8 cellular contexts compared by ENCODE assay signal in the genomic region with DNA sequence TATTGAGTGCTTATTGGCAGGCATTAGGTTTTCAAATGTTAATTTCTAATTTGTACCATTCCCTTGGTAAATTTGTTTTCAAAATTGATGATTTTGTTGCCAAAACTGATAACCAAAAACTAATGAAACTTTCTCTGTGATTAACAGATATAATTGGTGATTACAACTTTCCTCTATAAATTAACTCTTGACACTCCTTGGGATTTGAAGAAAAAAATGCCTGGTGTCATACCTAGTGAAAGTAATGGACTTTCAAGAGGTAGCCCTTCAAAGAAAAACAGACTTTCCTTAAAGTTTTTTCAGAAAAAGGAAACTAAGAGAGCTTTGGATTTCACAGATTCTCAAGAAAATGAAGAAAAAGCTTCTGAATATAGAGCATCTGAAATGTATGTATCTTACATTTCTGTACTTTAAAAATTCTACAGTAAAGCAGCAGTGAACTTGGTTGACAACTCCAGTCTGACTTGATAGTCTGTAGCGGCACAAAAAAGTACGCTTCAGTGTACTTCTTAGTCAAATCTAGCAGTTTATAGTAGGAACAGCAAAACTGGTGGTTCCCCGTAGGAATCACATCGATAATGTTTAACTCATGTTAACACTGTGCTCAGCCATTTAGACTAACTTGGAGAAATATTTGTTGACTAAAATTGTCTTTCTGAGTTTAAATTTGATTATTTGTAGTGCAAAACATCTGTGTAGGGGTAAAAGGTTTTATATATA. TPM values are rescaled to one million over a fixed set of nuclear protein-coding genes. Genes with fewer than 3 reads are reported as not detected.
A peak's percentile ranks its signal among the peaks of the same experiment; 100 is the strongest.
DNase-seq lines count a peak whose midpoint lies in the region; ATAC-seq and TF ChIP-seq lines count a peak whose summit lies in the region.

No MANE protein-coding gene starts in this region.

- H3K36me3 Mint-ChIP-seq in activated CD4-positive, alpha-beta T cell treated with anti-CD3 and anti-CD28 coated beads, Interleukin-2, amount 10 ng/mL, durations not matched to agents 7 days and 5 days (ENCODE audit: low read depth), result peaks cover 52% of the 10 kb centered on the region
- H3K36me3 Mint-ChIP-seq in WTC11 (peaks cover 41% of the 10 kb centered on the region), osteocyte (ENCODE audit: unreplicated experiment) (peaks cover 12% of the 10 kb centered on the region)

- peak; percentile 14 for DNase-seq in activated CD4-positive, alpha-beta T cell treated with anti-CD3 and anti-CD28 coated beads, Interleukin-2, amount 10 ng/mL, durations not matched to agents 7 days and 5 days
- DNase-seq in activated CD4-positive, alpha-beta T cell treated with anti-CD3 and anti-CD28 coated beads, Interleukin-2, amount 50 U/mL, for 48 hours, result no peak
- DNase-seq in WTC11 (ENCODE audit: low spot score), result no peak
- DNase-seq in osteocyte (ENCODE audit: extremely low spot score, unreplicated experiment), result no peak
- DNase-seq in NCI-H2107 (lab: John Stamatoyannopoulos, UW), result no peak
- DNase-seq in ureter (ENCODE audit: low spot score), result no peak
- no peak for DNase-seq in DMS 273 (lab: John Stamatoyannopoulos, UW; ENCODE audit: unreplicated experiment)

- peak overlapping the region; percentile 91 for H3K4me3 Mint-ChIP-seq in activated CD4-positive, alpha-beta T cell treated with anti-CD3 and anti-CD28 coated beads, Interleukin-2, amount 10 ng/mL, durations not matched to agents 7 days and 5 days
- H3K4me3 Mint-ChIP-seq in WTC11, result peak overlapping the region; percentile 85
- H3K4me3 Mint-ChIP-seq in osteocyte (ENCODE audit: unreplicated experiment), result no peak overlapping the region

- CTCF ChIA-PET in activated CD4-positive, alpha-beta T cell treated with anti-CD3 and anti-CD28 coated beads, Interleukin-2, amount 10 ng/mL, durations not matched to agents 7 days and 5 days (lab: Charles Lee), result interaction anchor here (1.6 to 2.1 kb wide), 2 partner anchors 8 to 11 kb away, joined by 8 to 9 read pairs; no protein-coding TSS in a partner anchor
- CTCF ChIA-PET in WTC11 (lab: Charles Lee), result no interaction called here

- H3K9me3 Mint-ChIP-seq in activated CD4-positive, alpha-beta T cell treated with anti-CD3 and anti-CD28 coated beads, Interleukin-2, amount 10 ng/mL, durations not matched to agents 7 days and 5 days, result peaks cover 2% of the 10 kb centered on the region
- H3K9me3 Mint-ChIP-seq in WTC11 (no peaks in the 10 kb centered on the region), osteocyte (ENCODE audit: unreplicated experiment) (no peaks in the 10 kb centered on the region)

- TF ChIP-seq CTCF in WTC11 (IDR thresholded peaks at IDR 0.05) (no peak), osteocyte (IDR thresholded peaks at IDR 0.05) (no peak)

- POLR2A ChIA-PET in activated CD4-positive, alpha-beta T cell treated with anti-CD3 and anti-CD28 coated beads, Interleukin-2, amount 10 ng/mL, durations not matched to agents 7 days and 5 days (lab: Charles Lee), result no interaction called here
- POLR2A ChIA-PET in WTC11 (lab: Charles Lee), result no interaction called here

- no peaks in the 10 kb centered on the region for H3K27me3 Mint-ChIP-seq in activated CD4-positive, alpha-beta T cell treated with anti-CD3 and anti-CD28 coated beads, Interleukin-2, amount 10 ng/mL, durations not matched to agents 7 days and 5 days
- no peaks in the 10 kb centered on the region for H3K27me3 Mint-ChIP-seq in WTC11 (ENCODE audit: low read depth)
- no peaks in the 10 kb centered on the region for H3K27me3 Mint-ChIP-seq in osteocyte (ENCODE audit: unreplicated experiment)

- ATAC-seq in HG03095 (IDR thresholded peaks at IDR 0.05; ENCODE audit: unreplicated experiment) (peak; percentile 19), WTC11 (no peak)

- H3K4me1 Mint-ChIP-seq in activated CD4-positive, alpha-beta T cell treated with anti-CD3 and anti-CD28 coated beads, Interleukin-2, amount 10 ng/mL, durations not matched to agents 7 days and 5 days, result peaks cover 41% of the 10 kb centered on the region
- H3K4me1 Mint-ChIP-seq in WTC11 (peaks cover 25% of the 10 kb centered on the region), osteocyte (ENCODE audit: unreplicated experiment) (peaks cover 36% of the 10 kb centered on the region)

- peak overlapping the region; percentile 71 for H3K27ac Mint-ChIP-seq in activated CD4-positive, alpha-beta T cell treated with anti-CD3 and anti-CD28 coated beads, Interleukin-2, amount 10 ng/mL, durations not matched to agents 7 days and 5 days
- H3K27ac Mint-ChIP-seq in WTC11 (no peak overlapping the region), osteocyte (ENCODE audit: unreplicated experiment) (peak overlapping the region; percentile 67)

TF ChIP-seq in WTC11, 78 proteins besides CTCF, POLR2A, EP300 and RAD21:
- TF ChIP-seq, protein P1, sequence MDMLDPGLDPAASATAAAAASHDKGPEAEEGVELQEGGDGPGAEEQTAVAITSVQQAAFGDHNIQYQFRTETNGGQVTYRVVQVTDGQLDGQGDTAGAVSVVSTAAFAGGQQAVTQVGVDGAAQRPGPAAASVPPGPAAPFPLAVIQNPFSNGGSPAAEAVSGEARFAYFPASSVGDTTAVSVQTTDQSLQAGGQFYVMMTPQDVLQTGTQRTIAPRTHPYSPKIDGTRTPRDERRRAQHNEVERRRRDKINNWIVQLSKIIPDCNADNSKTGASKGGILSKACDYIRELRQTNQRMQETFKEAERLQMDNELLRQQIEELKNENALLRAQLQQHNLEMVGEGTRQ (CRISPR knock-in tag; IDR thresholded peaks at IDR 0.05), result no peak
- no peak for TF ChIP-seq GRHL2 (CRISPR knock-in tag; IDR thresholded peaks at IDR 0.05; ENCODE audit: insufficient replicate concordance, severe bottlenecking)
- no peak for TF ChIP-seq ZNF671 (CRISPR knock-in tag; IDR thresholded peaks at IDR 0.05)
- TF ChIP-seq, protein P2, sequence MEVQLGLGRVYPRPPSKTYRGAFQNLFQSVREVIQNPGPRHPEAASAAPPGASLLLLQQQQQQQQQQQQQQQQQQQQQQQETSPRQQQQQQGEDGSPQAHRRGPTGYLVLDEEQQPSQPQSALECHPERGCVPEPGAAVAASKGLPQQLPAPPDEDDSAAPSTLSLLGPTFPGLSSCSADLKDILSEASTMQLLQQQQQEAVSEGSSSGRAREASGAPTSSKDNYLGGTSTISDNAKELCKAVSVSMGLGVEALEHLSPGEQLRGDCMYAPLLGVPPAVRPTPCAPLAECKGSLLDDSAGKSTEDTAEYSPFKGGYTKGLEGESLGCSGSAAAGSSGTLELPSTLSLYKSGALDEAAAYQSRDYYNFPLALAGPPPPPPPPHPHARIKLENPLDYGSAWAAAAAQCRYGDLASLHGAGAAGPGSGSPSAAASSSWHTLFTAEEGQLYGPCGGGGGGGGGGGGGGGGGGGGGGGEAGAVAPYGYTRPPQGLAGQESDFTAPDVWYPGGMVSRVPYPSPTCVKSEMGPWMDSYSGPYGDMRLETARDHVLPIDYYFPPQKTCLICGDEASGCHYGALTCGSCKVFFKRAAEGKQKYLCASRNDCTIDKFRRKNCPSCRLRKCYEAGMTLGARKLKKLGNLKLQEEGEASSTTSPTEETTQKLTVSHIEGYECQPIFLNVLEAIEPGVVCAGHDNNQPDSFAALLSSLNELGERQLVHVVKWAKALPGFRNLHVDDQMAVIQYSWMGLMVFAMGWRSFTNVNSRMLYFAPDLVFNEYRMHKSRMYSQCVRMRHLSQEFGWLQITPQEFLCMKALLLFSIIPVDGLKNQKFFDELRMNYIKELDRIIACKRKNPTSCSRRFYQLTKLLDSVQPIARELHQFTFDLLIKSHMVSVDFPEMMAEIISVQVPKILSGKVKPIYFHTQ (CRISPR knock-in tag; IDR thresholded peaks at IDR 0.05), result no peak
- TF ChIP-seq, protein P3, sequence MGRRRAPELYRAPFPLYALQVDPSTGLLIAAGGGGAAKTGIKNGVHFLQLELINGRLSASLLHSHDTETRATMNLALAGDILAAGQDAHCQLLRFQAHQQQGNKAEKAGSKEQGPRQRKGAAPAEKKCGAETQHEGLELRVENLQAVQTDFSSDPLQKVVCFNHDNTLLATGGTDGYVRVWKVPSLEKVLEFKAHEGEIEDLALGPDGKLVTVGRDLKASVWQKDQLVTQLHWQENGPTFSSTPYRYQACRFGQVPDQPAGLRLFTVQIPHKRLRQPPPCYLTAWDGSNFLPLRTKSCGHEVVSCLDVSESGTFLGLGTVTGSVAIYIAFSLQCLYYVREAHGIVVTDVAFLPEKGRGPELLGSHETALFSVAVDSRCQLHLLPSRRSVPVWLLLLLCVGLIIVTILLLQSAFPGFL (CRISPR knock-in tag; IDR thresholded peaks at IDR 0.05; ENCODE audit: borderline replicate concordance), result no peak
TF ChIP-seq in WTC11: peak in this region for 0.

RNA-seq across cellular contexts. Expression of a gene that starts 3.0 kb away (rescaled TPM):
- 10 to 100 TPM; 85.0 to 89.3 TPM for total RNA-seq in activated CD4-positive, alpha-beta T cell treated with anti-CD3 and anti-CD28 coated beads, Interleukin-2, amount 10 ng/mL, durations not matched to agents 7 days and 5 days
- 34.6 to 37.4 TPM (median 35.2 TPM) in 3 replicates for total RNA-seq in WTC11 (2021)
- 24.6 and 25.7 TPM in 2 replicates for total RNA-seq in osteocyte
- total RNA-seq in ureter, result 23.8 TPM
